ENCODE assay signal across 31 cellular contexts in the genomic region with DNA sequence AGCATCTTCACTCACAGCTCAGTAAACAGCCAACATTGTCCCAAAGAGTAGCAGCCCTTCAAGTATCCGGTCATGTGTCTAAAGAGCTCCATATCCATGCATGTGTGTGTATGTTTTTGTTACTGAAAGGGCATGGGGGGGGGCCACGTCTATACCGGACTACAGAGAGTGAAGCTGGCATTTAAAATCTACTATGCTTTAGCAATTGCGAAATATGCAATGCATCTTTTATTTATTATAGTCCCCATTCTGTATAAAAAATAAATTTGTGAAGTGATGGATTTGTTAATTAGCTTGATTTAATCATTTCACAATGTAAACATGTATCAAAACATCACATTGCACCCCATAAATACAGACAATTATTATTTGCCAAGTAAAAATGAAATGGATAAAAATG.
"Had no signal": no experiment of that assay in that cellular context is flagged by ENCODE, and none has a peak within 500 bp of the region (broad histone marks: within the 10 kb centered on the region; RNA-seq: fewer than 3 reads in every experiment).

No MANE protein-coding gene starts in this region.

- H3K27ac ChIP-seq: ascending aorta, cardiac muscle cell, VCaP had no signal

- DNase-seq: activated CD4-positive, alpha-beta T cell treated with anti-CD3 and anti-CD28 coated beads for 1 hour; activated CD4-positive, alpha-beta T cell treated with anti-CD3 and anti-CD28 coated beads for 48 hours; activated CD4-positive, alpha-beta T cell treated with anti-CD3 and anti-CD28 coated beads, Interleukin-2, amount 50 U/mL, for 4 hours; activated CD4-positive, CD25-positive, alpha-beta regulatory T cell; activated CD8-positive, alpha-beta T cell treated with anti-CD3 and anti-CD28 coated beads, Interleukin-2, amount 10 ng/mL, durations not matched to agents 7 days and 5 days; activated gamma-delta T cell; activated naive CD4-positive, alpha-beta T cell treated with Interleukin-2 at 50 U/mL for 16 hours; activated naive CD8-positive, alpha-beta T cell treated with anti-CD3 and anti-CD28 coated beads, Interleukin-2, amount 10 ng/mL, durations not matched to agents 7 days and 5 days; activated T-cell treated with anti-CD3 and anti-CD28 coated beads, Interleukin-2, amount 50 U/mL, for 24 hours; amygdala; NCI-H1048; NCI-H1105 treated with DMSO at 0.1 percent for 48 hours; NCI-H1436; NCI-H1694; NCI-H1930; NCI-H2081 treated with DMSO at 0.1 percent for 48 hours; NCI-H226; NCI-H446 treated with DMSO at 0.1 percent for 48 hours; NCI-H524; NK-92 treated with Interleukin-12 subunit alpha and Interleukin-12 subunit beta, amount 100 ng/mL, for 24 hours; OCI-M1; Right ventricle myocardium superior; SW 1271; T-helper 1 cell; T-helper 2 cell; T-helper 9 cell had no signal

- ATAC-seq: activated CD8-positive, alpha-beta T cell treated with anti-CD3 and anti-CD28 coated beads, Interleukin-2, amount 10 ng/mL, durations not matched to agents 7 days and 5 days had no signal

- H3K27me3 Mint-ChIP-seq: activated naive CD4-positive, alpha-beta T cell treated with anti-CD3 and anti-CD28 coated beads, Interleukin-2, amount 50 U/mL, for 24 hours; activated naive CD8-positive, alpha-beta T cell treated with anti-CD3 and anti-CD28 coated beads, Interleukin-2, amount 10 ng/mL, durations not matched to agents 7 days and 5 days; activated T-cell treated with anti-CD3 and anti-CD28 coated beads, Interleukin-2, amount 50 U/mL, for 24 hours had no signal

- H3K36me3 ChIP-seq: ascending aorta, cardiac muscle cell had no signal

- H3K4me3 ChIP-seq: ascending aorta, cardiac muscle cell had no signal

- H3K4me3 Mint-ChIP-seq: activated CD8-positive, alpha-beta T cell treated with anti-CD3 and anti-CD28 coated beads, Interleukin-2, amount 10 ng/mL, durations not matched to agents 7 days and 5 days; activated naive CD4-positive, alpha-beta T cell treated with anti-CD3 and anti-CD28 coated beads, Interleukin-2, amount 50 U/mL, for 24 hours; activated naive CD8-positive, alpha-beta T cell treated with anti-CD3 and anti-CD28 coated beads, Interleukin-2, amount 10 ng/mL, durations not matched to agents 7 days and 5 days; activated T-cell treated with anti-CD3 and anti-CD28 coated beads, Interleukin-2, amount 50 U/mL, for 24 hours had no signal

- H3K27me3 ChIP-seq: ascending aorta, cardiac muscle cell had no signal

- H3K27ac Mint-ChIP-seq: activated CD8-positive, alpha-beta T cell treated with anti-CD3 and anti-CD28 coated beads, Interleukin-2, amount 10 ng/mL, durations not matched to agents 7 days and 5 days; activated naive CD4-positive, alpha-beta T cell treated with anti-CD3 and anti-CD28 coated beads, Interleukin-2, amount 50 U/mL, for 24 hours; activated T-cell treated with anti-CD3 and anti-CD28 coated beads, Interleukin-2, amount 50 U/mL, for 24 hours; activated T-helper 2 cell treated with anti-CD3 and anti-CD28 coated beads, Interferon-gamma antibody, Interleukin-2, Interleukin-4, amounts not matched to agents 10 μg/mL and 5 μg/mL and 100 μg/mL, durations not matched to agents 14 hours and 24 hours and 36 hours had no signal
